ENCODE assay signal across 8 cellular contexts in the genomic region with DNA sequence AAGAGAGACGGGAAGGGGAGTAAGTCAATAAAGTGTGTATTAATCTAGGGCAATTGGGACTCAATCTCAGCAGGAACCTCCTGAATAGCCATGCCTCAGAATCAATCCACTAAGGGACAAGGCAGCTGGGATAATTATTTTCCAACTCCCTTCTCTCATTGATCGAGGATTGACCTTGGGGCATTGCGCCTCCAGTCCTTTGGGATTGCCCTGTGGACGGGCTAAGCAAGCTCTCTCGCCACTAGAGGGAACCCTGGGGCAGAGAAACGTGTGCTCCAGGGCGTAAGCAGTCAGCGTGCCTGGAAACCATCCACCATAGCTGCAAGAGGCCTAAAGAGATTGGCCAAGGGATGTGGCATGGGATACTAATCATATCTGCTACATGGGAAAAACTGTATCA. TPM values are rescaled to one million over a fixed set of nuclear protein-coding genes. Genes with fewer than 3 reads are reported as not detected.
DNase-seq lines count a peak whose midpoint lies in the region; ATAC-seq, FAIRE-seq and TF ChIP-seq lines count a peak whose summit lies in the region.

No MANE protein-coding gene starts in this region.

- TF ChIP-seq POLR2A in GM12878 (IDR thresholded peaks at IDR 0.05; ENCODE audit: low read depth, low read length) = no peak

- peak; percentile 64 to 80 (median 70) for TF ChIP-seq CTCF in GM12878 (IDR thresholded peaks at IDR 0.05 in 2 of 3, conservative IDR thresholded peaks at IDR 0.05 in 1 of 3; ENCODE audit: control insufficient read depth in 2 of 3, extremely low read depth in 1 of 3, insufficient read depth in 1 of 3, low read depth in 3 of 3, low read length in 3 of 3)

- in situ Hi-C loops in SK-MEL-5 (cut with HindIII; ENCODE audit: low pct_unique_long_range_greater_than_20kb, low sequenced_read_pairs) (no loop called here), GM12878 (cut with MboI) (no loop called here)

- no peaks in the 10 kb centered on the region for H4K20me1 ChIP-seq in GM12878 (ENCODE audit: control insufficient read depth, insufficient read depth)

- H3K27ac ChIP-seq in GM12878 (ENCODE audit: control insufficient read depth, insufficient read depth) = no peak overlapping the region

- ATAC-seq in GM12878 (peak; percentile 99), HG03520 (IDR thresholded peaks at IDR 0.05; ENCODE audit: unreplicated experiment) (no peak)

- WGBS in GM12878 (ENCODE audit: insufficient coverage, insufficient replicate concordance, low lambda C conversion rate, missing lambda C conversion rate) = 15% methylated on average over 8 of the region's 8 CpGs

- SMC1A ChIA-PET in GM12878 (lab: Charles Lee; ENCODE audit: uncharacterized antibody, unreplicated experiment) = interaction anchor here (0.6 to 2.1 kb wide), 6 partner anchors 31 to 1021 kb away, joined by 3 to 7 read pairs (median 4); a partner anchor contains a TSS

- H3K27me3 ChIP-seq in GM12878 (replicated peaks in 1 of 2; ENCODE audit: control insufficient read depth in 2 of 2, insufficient read depth in 2 of 2, low read length in 1 of 2) = no peaks in the 10 kb centered on the region

- no TSS peak for BruUV-seq in GM12878 (replicated peaks; lab: Mats Ljungman, UMichigan)

- no peak overlapping the region for H2AFZ ChIP-seq in GM12878 (ENCODE audit: control insufficient read depth, low read depth, low read length)

- POLR2A ChIA-PET in GM12878 (lab: Charles Lee) = no interaction called here

- TF ChIP-seq RAD21 in GM12878 (IDR thresholded peaks at IDR 0.05; ENCODE audit: insufficient read depth, low read depth, low read length) = peak; percentile 46

- H3K79me2 ChIP-seq in GM12878 (ENCODE audit: control insufficient read depth, insufficient read depth, low read length) = no peaks in the 10 kb centered on the region

- DNase-seq in NCI-H446 (lab: John Stamatoyannopoulos, UW) (peak; percentile 24 to 64), NCI-H446 treated with DMSO at 0.1 percent for 48 hours (lab: John Stamatoyannopoulos, UW) (no peak), HuH-7 (ENCODE audit: low spot score) (peak; percentile 44), SK-MEL-5 (ENCODE audit: low read depth, low spot score) (peak; percentile 86), GM12878 (ENCODE audit: low read depth, low spot score) (no peak), inferior parietal cortex (ENCODE audit: extremely low spot score) (peak; percentile 31)
- DNase-seq in stimulated activated CD4-positive, alpha-beta T cell treated with anti-CD3 and anti-CD28 coated beads, Interleukin-1b, Interleukin-23, amount 100 ng/mL, for 48 hours = peak; percentile 46

- RAD21 ChIA-PET in GM12878 (lab: Charles Lee; ENCODE audit: unreplicated experiment) = interaction anchor here (1.8 to 2.0 kb wide), 2 partner anchors 52 to 54 kb away, joined by 6 to 11 read pairs; a partner anchor contains a TSS

- no peak for FAIRE-seq in GM12878 (lab: Jason Lieb, UNC)

- H3K9ac ChIP-seq in GM12878 (ENCODE audit: control insufficient read depth, insufficient read depth, low read length) = no peak overlapping the region

- no peaks in the 10 kb centered on the region for H3K4me1 ChIP-seq in GM12878 (ENCODE audit: control insufficient read depth, insufficient read depth, low read length)

- no peak for TF ChIP-seq EP300 in GM12878 (IDR thresholded peaks at IDR 0.05; ENCODE audit: borderline replicate concordance in 1 of 2, control insufficient read depth in 1 of 2, low read depth in 2 of 2, low read length in 2 of 2)

- H3K36me3 ChIP-seq in GM12878 (ENCODE audit: control insufficient read depth in 2 of 2, insufficient read depth in 2 of 2, low read length in 1 of 2) = no peaks in the 10 kb centered on the region

- peaks cover 4% of the 10 kb centered on the region; the same call in 2 of the 3 replicates for H3K9me3 ChIP-seq in GM12878 (replicated peaks; ENCODE audit: control insufficient read depth, insufficient read depth, low read length)

- CTCF ChIA-PET in GM12878 (lab: Yijun Ruan, JAX) = interaction anchor here (0.7 to 3.7 kb wide), 17 partner anchors 9 to 989 kb away, joined by 3 to 57 read pairs (median 4); a partner anchor contains a TSS

- H3K4me2 ChIP-seq in GM12878 (ENCODE audit: control insufficient read depth, insufficient read depth) = no peak overlapping the region

- H3K4me3 ChIP-seq in GM12878 = no peak overlapping the region

- intact Hi-C loops in GM12878 (cut with micrococcal nuclease; ENCODE audit: unreplicated experiment) = loop anchor here (1.0 kb wide), 2 partner anchors 12 to 53 kb away; no protein-coding TSS in a partner anchor

TF ChIP-seq in GM12878, 131 proteins besides CTCF, POLR2A, EP300 and RAD21:
- TF ChIP-seq YY1 (IDR thresholded peaks at IDR 0.05; ENCODE audit: low read depth, low read length) = peak; percentile 41; the same call in 1 of the 2 replicates
- no peak for TF ChIP-seq CBX3 (IDR thresholded peaks at IDR 0.05; ENCODE audit: borderline replicate concordance, low read depth)
- TF ChIP-seq BHLHE40 (IDR thresholded peaks at IDR 0.05; ENCODE audit: borderline replicate concordance in 1 of 2, low read depth in 2 of 2, low read length in 1 of 2) = peak in 1 of 2 experiments; percentile 27; a peak in 1 of 4 replicates
- TF ChIP-seq, protein P1, sequence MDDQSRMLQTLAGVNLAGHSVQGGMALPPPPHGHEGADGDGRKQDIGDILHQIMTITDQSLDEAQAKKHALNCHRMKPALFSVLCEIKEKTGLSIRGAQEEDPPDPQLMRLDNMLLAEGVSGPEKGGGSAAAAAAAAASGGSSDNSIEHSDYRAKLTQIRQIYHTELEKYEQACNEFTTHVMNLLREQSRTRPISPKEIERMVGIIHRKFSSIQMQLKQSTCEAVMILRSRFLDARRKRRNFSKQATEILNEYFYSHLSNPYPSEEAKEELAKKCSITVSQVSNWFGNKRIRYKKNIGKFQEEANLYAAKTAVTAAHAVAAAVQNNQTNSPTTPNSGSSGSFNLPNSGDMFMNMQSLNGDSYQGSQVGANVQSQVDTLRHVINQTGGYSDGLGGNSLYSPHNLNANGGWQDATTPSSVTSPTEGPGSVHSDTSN (IDR thresholded peaks at IDR 0.05; ENCODE audit: insufficient replicate concordance, low read depth, low read length) = no peak

RNA-seq across cellular contexts. Expression of a gene that starts 53.9 kb away (rescaled TPM):
- 11.2 and 15.6 TPM in 2 replicates for total RNA-seq in SK-MEL-5 (2014; rRNA removed; shearing (Covaris generic))
- polyA plus RNA-seq in SK-MEL-5 (2015; cell fraction: cytosol; rRNA removed) = 5.1 and 8.8 TPM in 2 replicates
- 7.0 and 7.3 TPM in 2 replicates for polyA plus RNA-seq in SK-MEL-5 (2015; cell fraction: nucleus; rRNA removed)
- total RNA-seq in GM12878 (2013; cell fraction: nucleolus; rRNA removed) = 9.9 and 10.9 TPM in 2 replicates
- total RNA-seq in GM12878 (2014; rRNA removed) (8.2 and 10.0 TPM in 2 replicates), GM12878 (2014; rRNA removed; fragmentation: Illumina TruSeq; extraction: Trizol) (9.3 and 9.6 TPM in 2 replicates), GM12878 (2021) (12.5 and 13.5 TPM in 2 replicates)
- polyA plus RNA-seq in GM12878 (2011; ENCODE audit: low read depth) = 1.9 TPM
- polyA plus RNA-seq in GM12878 (2011; rRNA removed) (8.4 and 9.0 TPM in 2 replicates), GM12878 (2014; fragmentation: Illumina TruSeq; extraction: Trizol) (7.3 and 8.4 TPM in 2 replicates), GM12878 (2014; fragmentation: Nextera tagmentation; extraction: Ambion mirVana) (10 to 100 TPM in 1 of 2 experiments, 1 to 10 TPM in 1; 5.7 to 15.6 TPM), GM12878 (2014; rRNA removed) (3.4 and 4.7 TPM in 2 replicates), GM12878 (2016; fragmentation: Nextera tagmentation; extraction: Ambion mirVana) (10 to 100 TPM; 24.0 to 24.6 TPM)
- 2.5 and 3.1 TPM in 2 replicates for polyA plus RNA-seq in GM12878 (2011; cell fraction: cytosol; rRNA removed)
- 2.5 and 3.9 TPM in 2 replicates for polyA plus RNA-seq in GM12878 (2011; cell fraction: nucleus; rRNA removed)
- polyA plus RNA-seq in GM12878 (2012) = 2.1 and 3.8 TPM in 2 replicates
- polyA minus RNA-seq in GM12878 (2011; rRNA and poly(A)+ RNA removed) = 8.1 and 14.8 TPM in 2 replicates
- polyA minus RNA-seq in GM12878 (2011; cell fraction: cytosol; rRNA and poly(A)+ RNA removed) = 10.0 and 10.1 TPM in 2 replicates
- polyA minus RNA-seq in GM12878 (2011; cell fraction: nucleus; rRNA and poly(A)+ RNA removed) = 3.3 and 5.6 TPM in 2 replicates

Comparison
In these comparisons a context has a peak if more than half of its experiments do, and no peak if none do; other contexts are left out.
1. DNase-seq: peak in NCI-H446 (2 of 2), HuH-7 (single experiment), SK-MEL-5 (single experiment), inferior parietal cortex (single experiment) and stimulated activated CD4-positive, alpha-beta T cell treated with anti-CD3 and anti-CD28 coated beads, Interleukin-1b, Interleukin-23, amount 100 ng/mL, for 48 hours (single experiment); none in NCI-H446 treated with DMSO at 0.1 percent for 48 hours (single experiment) and GM12878 (single experiment).